In genomic region chr16:57258910-57259475, GRCh38 we compare ENCODE assay signal across 1 cellular context.
TF ChIP-seq lines count a peak whose summit lies in the region.

No MANE protein-coding gene starts in this region.

TF ChIP-seq in H1, 55 proteins besides CTCF, POLR2A, EP300 and RAD21:
- no peak for TF ChIP-seq CEBPB (IDR thresholded peaks at IDR 0.05; ENCODE audit: low read depth, low read length)
- TF ChIP-seq SUZ12 (IDR thresholded peaks at IDR 0.05; ENCODE audit: low read length): no peak
- TF ChIP-seq E2F6 (IDR thresholded peaks at IDR 0.05): 0 out of 2 replicates have a peak, but pooled peaks have one; percentile 15
